ENCODE assay signal across 20 cellular contexts in genomic region chr11:46947399-46948077, GRCh38. TPM values are rescaled to one million over a fixed set of nuclear protein-coding genes. Genes with fewer than 3 reads are reported as not detected.
DNase-seq lines count a peak whose midpoint lies in the region; ATAC-seq, FAIRE-seq and TF ChIP-seq lines count a peak whose summit lies in the region.
"Had no signal": no experiment of that assay in that cellular context is flagged by ENCODE, and none has a peak within 500 bp of the region (broad histone marks: within the 10 kb centered on the region; RNA-seq: fewer than 3 reads in every experiment).

No MANE protein-coding gene starts in this region.

- H3K36me3 Mint-ChIP-seq in activated CD4-positive, alpha-beta T cell treated with anti-CD3 and anti-CD28 coated beads, Interleukin-2, amount 10 ng/mL, durations not matched to agents 24 days and 14 days (ENCODE audit: low read depth), result no peaks in the 10 kb centered on the region
- peaks cover 3% of the 10 kb centered on the region for H3K36me3 Mint-ChIP-seq in activated CD8-positive, alpha-beta T cell treated with anti-CD3 and anti-CD28 coated beads, Interleukin-2, amount 10 ng/mL, durations not matched to agents 7 days and 5 days (ENCODE audit: low read depth)
- H3K36me3 Mint-ChIP-seq in naive thymus-derived CD4-positive, alpha-beta T cell, result peaks cover 0 to 15% (median 0%) of the 10 kb centered on the region in 5 donors

- H3K4me3 Mint-ChIP-seq in activated CD4-positive, alpha-beta T cell treated with anti-CD3 and anti-CD28 coated beads, Interleukin-2, amount 10 ng/mL, durations not matched to agents 24 days and 14 days, result no peak overlapping the region
- no peak overlapping the region for H3K4me3 Mint-ChIP-seq in activated CD8-positive, alpha-beta T cell treated with anti-CD3 and anti-CD28 coated beads, Interleukin-2, amount 10 ng/mL, durations not matched to agents 7 days and 5 days
- H3K4me3 Mint-ChIP-seq in naive thymus-derived CD4-positive, alpha-beta T cell, result no peak overlapping the region
- H3K4me3 Mint-ChIP-seq: activated naive CD8-positive, alpha-beta T cell treated with anti-CD3 and anti-CD28 coated beads, Interleukin-2, amount 10 ng/mL, durations not matched to agents 7 days and 5 days; CD4-positive, alpha-beta T cell had no signal

- H3K27me3 Mint-ChIP-seq in activated CD4-positive, alpha-beta T cell treated with anti-CD3 and anti-CD28 coated beads, Interleukin-2, amount 10 ng/mL, durations not matched to agents 24 days and 14 days, result no peaks in the 10 kb centered on the region
- H3K27me3 Mint-ChIP-seq in activated CD8-positive, alpha-beta T cell treated with anti-CD3 and anti-CD28 coated beads, Interleukin-2, amount 10 ng/mL, durations not matched to agents 7 days and 5 days (ENCODE audit: low read depth), result no peaks in the 10 kb centered on the region
- no peaks in the 10 kb centered on the region for H3K27me3 Mint-ChIP-seq in naive thymus-derived CD4-positive, alpha-beta T cell
- H3K27me3 Mint-ChIP-seq: activated naive CD8-positive, alpha-beta T cell treated with anti-CD3 and anti-CD28 coated beads, Interleukin-2, amount 10 ng/mL, durations not matched to agents 7 days and 5 days; CD4-positive, alpha-beta T cell had no signal

- H3K79me2 ChIP-seq in mammary epithelial cell (ENCODE audit: insufficient read depth, low read length) (peaks cover 5% of the 10 kb centered on the region), keratinocyte (ENCODE audit: control insufficient read depth, insufficient read depth, low read length) (no peaks in the 10 kb centered on the region)

- H2AFZ ChIP-seq in mammary epithelial cell (ENCODE audit: low read depth, low read length) (no peak overlapping the region), keratinocyte (ENCODE audit: control insufficient read depth, low read length) (no peak overlapping the region)

- H3K4me1 Mint-ChIP-seq in activated CD4-positive, alpha-beta T cell treated with anti-CD3 and anti-CD28 coated beads, Interleukin-2, amount 10 ng/mL, durations not matched to agents 24 days and 14 days, result peaks cover 7% of the 10 kb centered on the region
- H3K4me1 Mint-ChIP-seq in activated CD8-positive, alpha-beta T cell treated with anti-CD3 and anti-CD28 coated beads, Interleukin-2, amount 10 ng/mL, durations not matched to agents 7 days and 5 days (ENCODE audit: low read depth), result peaks cover 7% of the 10 kb centered on the region
- H3K4me1 Mint-ChIP-seq in naive thymus-derived CD4-positive, alpha-beta T cell, result peaks cover under 1 to 8% (median 6%) of the 10 kb centered on the region in 7 donors

- in situ Hi-C loops in mammary epithelial cell (cut with MboI; ENCODE audit: low sequenced_read_pairs in 2 of 2), result loop anchor here in 1 of 2 donors (25.0 kb wide), 1 partner anchor 90 kb away; no protein-coding TSS in a partner anchor

- H3K9ac ChIP-seq in mammary epithelial cell (ENCODE audit: insufficient read depth, low read length) (no peak overlapping the region), keratinocyte (ENCODE audit: control insufficient read depth, extremely low read depth, insufficient read depth, low read length) (no peak overlapping the region)
- H3K9ac ChIP-seq: KMS-11 had no signal

- no peak overlapping the region for H3K4me3 ChIP-seq in breast epithelium
- no peak overlapping the region for H3K4me3 ChIP-seq in mammary epithelial cell (replicated peaks in 1 of 3; ENCODE audit: insufficient read depth in 1 of 3, low read depth in 2 of 3, low read length in 3 of 3)
- H3K4me3 ChIP-seq in keratinocyte (ENCODE audit: control insufficient read depth in 2 of 3, extremely low read depth in 1 of 3, insufficient read depth in 2 of 3, low read depth in 1 of 3, low read length in 3 of 3), result no peak overlapping the region
- no peak overlapping the region for H3K4me3 ChIP-seq in vagina
- no peak overlapping the region for H3K4me3 ChIP-seq in naive thymus-derived CD4-positive, alpha-beta T cell (ENCODE audit: low read length)
- H3K4me3 ChIP-seq: GM12878, mucosa of descending colon had no signal

- TF ChIP-seq CTCF in breast epithelium (IDR thresholded peaks at IDR 0.05) (no peak), mammary epithelial cell (conservative IDR thresholded peaks at IDR 0.05 in 1 of 2, IDR thresholded peaks at IDR 0.05 in 1 of 2; ENCODE audit: extremely low read depth in 1 of 2, insufficient read depth in 1 of 2, low read depth in 1 of 2, low read length in 2 of 2) (no peak), keratinocyte (optimal IDR thresholded peaks at IDR 0.05 in 1 of 3, IDR thresholded peaks at IDR 0.05 in 1 of 3, conservative IDR thresholded peaks at IDR 0.05 in 1 of 3; ENCODE audit: extremely low read depth in 1 of 3, insufficient read depth in 2 of 3, low read length in 3 of 3) (no peak), vagina (IDR thresholded peaks at IDR 0.05) (no peak)

- H3K36me3 ChIP-seq in breast epithelium, result no peaks in the 10 kb centered on the region
- H3K36me3 ChIP-seq in mammary epithelial cell (ENCODE audit: insufficient read depth, low read length), result no peaks in the 10 kb centered on the region
- peaks cover 0 to 1% of the 10 kb centered on the region in 2 experiments for H3K36me3 ChIP-seq in keratinocyte (ENCODE audit: control insufficient read depth in 2 of 2, extremely low read depth in 1 of 2, insufficient read depth in 2 of 2, low read length in 2 of 2)
- H3K36me3 ChIP-seq in vagina, result no peaks in the 10 kb centered on the region
- no peaks in the 10 kb centered on the region for H3K36me3 ChIP-seq in naive thymus-derived CD4-positive, alpha-beta T cell (ENCODE audit: control insufficient read depth in 2 of 3, insufficient read depth in 3 of 3, low read length in 3 of 3)

- DNase-seq in breast epithelium (ENCODE audit: low spot score in 2 of 2) (no peak), mammary epithelial cell (no peak), NCI-H82 treated with DMSO at 0.1 percent for 48 hours (lab: John Stamatoyannopoulos, UW; ENCODE audit: unreplicated experiment) (peak; percentile 36), keratinocyte (ENCODE audit: low read depth, low spot score) (no peak), vagina (ENCODE audit: extremely low spot score in 2 of 2) (no peak)
- DNase-seq in activated CD4-positive, alpha-beta T cell treated with anti-CD3 and anti-CD28 coated beads, Interleukin-2, amount 10 ng/mL, durations not matched to agents 24 days and 14 days, result no peak
- DNase-seq in activated CD8-positive, alpha-beta T cell treated with anti-CD3 and anti-CD28 coated beads, Interleukin-2, amount 10 ng/mL, durations not matched to agents 7 days and 5 days, result no peak
- no peak for DNase-seq in naive thymus-derived CD4-positive, alpha-beta T cell
- DNase-seq: activated CD4-positive, alpha-beta T cell treated with anti-CD3 and anti-CD28 coated beads for 4 hours; activated naive CD8-positive, alpha-beta T cell treated with anti-CD3 and anti-CD28 coated beads, Interleukin-2, amount 10 ng/mL, durations not matched to agents 7 days and 5 days; CD4-positive, alpha-beta T cell; kidney; NCI-H1694 treated with DMSO at 0.1 percent for 48 hours; NK-92 treated with Interleukin-12 subunit alpha and Interleukin-12 subunit beta, amount 100 ng/mL, for 24 hours; posterior cingulate gyrus; SHP77 treated with DMSO at 0.1 percent for 48 hours had no signal

- H3K27ac ChIP-seq in breast epithelium (peak overlapping the region; percentile 2 to 3), mammary epithelial cell (ENCODE audit: insufficient read depth, low read depth, low read length) (no peak overlapping the region), keratinocyte (ENCODE audit: control insufficient read depth, insufficient read depth, low read length) (no peak overlapping the region), vagina (peak overlapping the region; percentile 18)
- no peak overlapping the region for H3K27ac ChIP-seq in naive thymus-derived CD4-positive, alpha-beta T cell (ENCODE audit: low read depth, low read length)
- H3K27ac ChIP-seq: HL-60, KMS-11 had no signal

- CTCF ChIA-PET in mammary epithelial cell (lab: Charles Lee; ENCODE audit: low non-redundant PET), result no interaction called here
- CTCF ChIA-PET in activated CD8-positive, alpha-beta T cell treated with anti-CD3 and anti-CD28 coated beads, Interleukin-2, amount 10 ng/mL, durations not matched to agents 7 days and 5 days (lab: Charles Lee), result interaction anchor here (0.7 kb wide), 1 partner anchor 15 kb away, joined by 3 read pairs; no protein-coding TSS in a partner anchor
- CTCF ChIA-PET in naive thymus-derived CD4-positive, alpha-beta T cell (lab: Charles Lee), result no interaction called here

- TF ChIP-seq POLR2A in breast epithelium (IDR thresholded peaks at IDR 0.05) (no peak), vagina (IDR thresholded peaks at IDR 0.05) (no peak)

- WGBS in mammary epithelial cell (ENCODE audit: low coverage, missing lambda C conversion rate), result 100% methylated on average over 3 of the region's 3 CpGs

- FAIRE-seq in keratinocyte (lab: Jason Lieb, UNC), result no peak
- FAIRE-seq: GM12878, kidney had no signal

- no peaks in the 10 kb centered on the region for H4K20me1 ChIP-seq in mammary epithelial cell (ENCODE audit: insufficient read depth, low read length)
- no peaks in the 10 kb centered on the region for H4K20me1 ChIP-seq in keratinocyte (ENCODE audit: control insufficient read depth, extremely low read depth, insufficient read depth, low read length)

- H3K9me1 ChIP-seq in keratinocyte (ENCODE audit: control insufficient read depth, extremely low read depth, insufficient read depth, low read length), result no peaks in the 10 kb centered on the region

- no peaks in the 10 kb centered on the region for H3K4me1 ChIP-seq in breast epithelium
- peaks cover 19% of the 10 kb centered on the region for H3K4me1 ChIP-seq in mammary epithelial cell (ENCODE audit: insufficient read depth, low read length)
- peaks cover 31% of the 10 kb centered on the region for H3K4me1 ChIP-seq in keratinocyte (ENCODE audit: control insufficient read depth, extremely low read depth, insufficient read depth, low read length)
- H3K4me1 ChIP-seq in vagina, result peaks cover 17% of the 10 kb centered on the region
- no peaks in the 10 kb centered on the region for H3K4me1 ChIP-seq in naive thymus-derived CD4-positive, alpha-beta T cell (ENCODE audit: control insufficient read depth in 2 of 2, insufficient read depth in 2 of 2, low read length in 2 of 2)

- no TSS peak for BruUV-seq in mammary epithelial cell (replicated peaks; lab: Mats Ljungman, UMichigan)

- no peak for ATAC-seq in activated CD8-positive, alpha-beta T cell treated with anti-CD3 and anti-CD28 coated beads, Interleukin-2, amount 10 ng/mL, durations not matched to agents 7 days and 5 days
- ATAC-seq in naive thymus-derived CD4-positive, alpha-beta T cell, result no peak
- ATAC-seq: GM12878 had no signal

- no peak overlapping the region for H3K27ac Mint-ChIP-seq in activated CD4-positive, alpha-beta T cell treated with anti-CD3 and anti-CD28 coated beads, Interleukin-2, amount 10 ng/mL, durations not matched to agents 24 days and 14 days
- H3K27ac Mint-ChIP-seq in activated CD8-positive, alpha-beta T cell treated with anti-CD3 and anti-CD28 coated beads, Interleukin-2, amount 10 ng/mL, durations not matched to agents 7 days and 5 days, result no peak overlapping the region
- H3K27ac Mint-ChIP-seq in naive thymus-derived CD4-positive, alpha-beta T cell, result peak overlapping the region in 1 of 9 donors; percentile 13
- H3K27ac Mint-ChIP-seq: activated naive CD8-positive, alpha-beta T cell treated with anti-CD3 and anti-CD28 coated beads, Interleukin-2, amount 10 ng/mL, durations not matched to agents 7 days and 5 days; CD4-positive, alpha-beta T cell had no signal

- no peak overlapping the region for H3K4me2 ChIP-seq in mammary epithelial cell (ENCODE audit: insufficient read depth, low read depth, low read length)
- H3K4me2 ChIP-seq in keratinocyte (ENCODE audit: control insufficient read depth, extremely low read depth, insufficient read depth, low read depth, low read length), result peak overlapping the region; percentile 47
- H3K4me2 ChIP-seq: KMS-11 had no signal

- dilution Hi-C loops in mammary epithelial cell (cut with HindIII; ENCODE audit: low sequenced_read_pairs) (no loop called here), keratinocyte (cut with MboI; ENCODE audit: extremely low pct_ligation_motif_present, low sequenced_read_pairs) (no loop called here)

- H3K9me3 ChIP-seq in breast epithelium (no peaks in the 10 kb centered on the region), mammary epithelial cell (replicated peaks; ENCODE audit: insufficient read depth, low read length) (no peaks in the 10 kb centered on the region), keratinocyte (ENCODE audit: control insufficient read depth, low read depth, low read length) (no peaks in the 10 kb centered on the region), vagina (no peaks in the 10 kb centered on the region)
- H3K9me3 ChIP-seq in naive thymus-derived CD4-positive, alpha-beta T cell (ENCODE audit: control insufficient read depth in 2 of 3, low read length in 3 of 3), result no peaks in the 10 kb centered on the region
- H3K9me3 ChIP-seq: mucosa of descending colon had no signal

- intact Hi-C loops in breast epithelium (cut with DNase I; ENCODE audit: low total_unique reads), result no loop called here
- intact Hi-C loops in mammary epithelial cell (cut with micrococcal nuclease), result no loop called here
- intact Hi-C loops in vagina (cut with DNase I), result no loop called here
- intact Hi-C loops in activated CD4-positive, alpha-beta T cell treated with anti-CD3 and anti-CD28 coated beads, Interleukin-2, amount 10 ng/mL, durations not matched to agents 24 days and 14 days (cut with micrococcal nuclease), result no loop called here
- intact Hi-C loops in naive thymus-derived CD4-positive, alpha-beta T cell (cut with micrococcal nuclease), result no loop called here

- POLR2A ChIA-PET in activated CD8-positive, alpha-beta T cell treated with anti-CD3 and anti-CD28 coated beads, Interleukin-2, amount 10 ng/mL, durations not matched to agents 7 days and 5 days (lab: Charles Lee), result no interaction called here
- POLR2A ChIA-PET in naive thymus-derived CD4-positive, alpha-beta T cell (lab: Charles Lee), result interaction anchor here (0.7 kb wide), 1 partner anchor 26 kb away, joined by 3 read pairs; no protein-coding TSS in a partner anchor

- H3K27me3 ChIP-seq in breast epithelium, result no peaks in the 10 kb centered on the region
- no peaks in the 10 kb centered on the region for H3K27me3 ChIP-seq in mammary epithelial cell (ENCODE audit: insufficient read depth, low read length)
- H3K27me3 ChIP-seq in keratinocyte (ENCODE audit: control insufficient read depth, extremely low read depth, insufficient read depth, low read length), result no peaks in the 10 kb centered on the region
- no peaks in the 10 kb centered on the region for H3K27me3 ChIP-seq in vagina
- H3K27me3 ChIP-seq in naive thymus-derived CD4-positive, alpha-beta T cell (ENCODE audit: control insufficient read depth in 2 of 2, insufficient read depth in 2 of 2, low read length in 2 of 2), result no peaks in the 10 kb centered on the region

- H3K9me3 Mint-ChIP-seq in activated CD4-positive, alpha-beta T cell treated with anti-CD3 and anti-CD28 coated beads, Interleukin-2, amount 10 ng/mL, durations not matched to agents 24 days and 14 days, result no peaks in the 10 kb centered on the region
- H3K9me3 Mint-ChIP-seq in activated CD8-positive, alpha-beta T cell treated with anti-CD3 and anti-CD28 coated beads, Interleukin-2, amount 10 ng/mL, durations not matched to agents 7 days and 5 days (ENCODE audit: insufficient read depth), result no peaks in the 10 kb centered on the region
- H3K9me3 Mint-ChIP-seq in naive thymus-derived CD4-positive, alpha-beta T cell, result no peaks in the 10 kb centered on the region
- H3K9me3 Mint-ChIP-seq: activated naive CD8-positive, alpha-beta T cell treated with anti-CD3 and anti-CD28 coated beads, Interleukin-2, amount 10 ng/mL, durations not matched to agents 7 days and 5 days; CD4-positive, alpha-beta T cell had no signal

RNA-seq across cellular contexts. Expression of gene CSTPP1, which starts 11.0 kb away (rescaled TPM):
- 10 to 100 TPM; 13.4 to 43.6 (median 30.5) TPM for total RNA-seq in breast epithelium
- total RNA-seq in mammary epithelial cell, result 10 to 100 TPM; 25.7 to 35.0 TPM
- 31.6 TPM for polyA plus RNA-seq in mammary epithelial cell
- polyA minus RNA-seq in mammary epithelial cell, result 25.9 TPM
- polyA plus RNA-seq in keratinocyte, result 17.8 to 33.4 TPM (median 20.0 TPM) in 3 replicates
- 2.8 TPM for polyA plus RNA-seq in keratinocyte (2011; ENCODE audit: low read depth)
- 21.5 and 28.0 TPM in 2 replicates for polyA plus RNA-seq in keratinocyte (2011; cell fraction: cytosol; rRNA removed)
- polyA plus RNA-seq in keratinocyte (2011; cell fraction: nucleus; rRNA removed), result 28.5 and 32.7 TPM in 2 replicates
- polyA plus RNA-seq in keratinocyte (2012; ENCODE audit: low replicate concordance), result 18.9 and 24.5 TPM in 2 replicates
- polyA minus RNA-seq in keratinocyte, result 26.7 to 34.2 TPM (median 26.8 TPM) in 3 replicates
- polyA minus RNA-seq in keratinocyte (2011; cell fraction: cytosol; rRNA and poly(A)+ RNA removed), result 32.2 TPM
- polyA minus RNA-seq in keratinocyte (2011; cell fraction: nucleus; rRNA and poly(A)+ RNA removed), result 25.5 and 40.1 TPM in 2 replicates
- total RNA-seq in vagina, result 30.7 TPM
- total RNA-seq in activated CD4-positive, alpha-beta T cell treated with anti-CD3 and anti-CD28 coated beads, Interleukin-2, amount 10 ng/mL, durations not matched to agents 24 days and 14 days, result 16.9 and 18.0 TPM in 2 replicates
- 10 to 100 TPM; 15.6 to 15.8 TPM for total RNA-seq in activated CD8-positive, alpha-beta T cell treated with anti-CD3 and anti-CD28 coated beads, Interleukin-2, amount 10 ng/mL, durations not matched to agents 7 days and 5 days
- total RNA-seq in naive thymus-derived CD4-positive, alpha-beta T cell, result 10 to 100 TPM in 4 of 5 experiments, 1 to 10 TPM in 1; 9.3 to 18.6 (median 16.1) TPM
- 10 to 100 TPM; 15.2 to 17.0 TPM for polyA plus RNA-seq in naive thymus-derived CD4-positive, alpha-beta T cell

RNA-seq across cellular contexts. Expression of gene LRP4, which starts 29.2 kb away (rescaled TPM):
- total RNA-seq in breast epithelium (1 to 10 TPM; 5.2 to 7.5 (median 6.4) TPM), mammary epithelial cell (1 to 10 TPM; 2.7 to 5.7 TPM), vagina (10.1 TPM)
- polyA plus RNA-seq in mammary epithelial cell (3.8 TPM), keratinocyte (2.3 to 5.2 TPM (median 3.4 TPM) in 3 replicates)
- polyA minus RNA-seq in mammary epithelial cell (7.0 TPM), keratinocyte (9.4 to 19.5 TPM (median 12.3 TPM) in 3 replicates)
- 3.4 TPM for polyA plus RNA-seq in keratinocyte (2011; ENCODE audit: low read depth)
- 1.6 and 1.8 TPM in 2 replicates for polyA plus RNA-seq in keratinocyte (2011; cell fraction: cytosol; rRNA removed)
- polyA plus RNA-seq in keratinocyte (2011; cell fraction: nucleus; rRNA removed), result 12.4 and 13.2 TPM in 2 replicates
- polyA plus RNA-seq in keratinocyte (2012; ENCODE audit: low replicate concordance), result 4.5 and 5.6 TPM in 2 replicates
- polyA minus RNA-seq in keratinocyte (2011; cell fraction: cytosol; rRNA and poly(A)+ RNA removed), result 11.3 TPM
- polyA minus RNA-seq in keratinocyte (2011; cell fraction: nucleus; rRNA and poly(A)+ RNA removed), result 11.1 and 16.4 TPM in 2 replicates
- total RNA-seq in activated CD4-positive, alpha-beta T cell treated with anti-CD3 and anti-CD28 coated beads, Interleukin-2, amount 10 ng/mL, durations not matched to agents 24 days and 14 days, result 0.12 and 0.31 TPM in 2 replicates
- not detected for total RNA-seq in activated CD8-positive, alpha-beta T cell treated with anti-CD3 and anti-CD28 coated beads, Interleukin-2, amount 10 ng/mL, durations not matched to agents 7 days and 5 days
- total RNA-seq in naive thymus-derived CD4-positive, alpha-beta T cell, result not detected
- polyA plus RNA-seq in naive thymus-derived CD4-positive, alpha-beta T cell, result not detected
- total RNA-seq: CD4-positive, alpha-beta T cell had no signal

Comparison
In these comparisons a context has a peak if more than half of its experiments do, and no peak if none do; other contexts are left out.
1. H3K27ac ChIP-seq: peak in breast epithelium (2 of 2) and vagina (single experiment); none in mammary epithelial cell (single experiment), keratinocyte (single experiment) and naive thymus-derived CD4-positive, alpha-beta T cell (single experiment).